Comparison of ENCODE assay signal across 1 cellular context in genomic region chr20:18587665-18588553, GRCh38.
TF ChIP-seq lines count a peak whose summit lies in the region.

Gene DTD1 (plus strand): TSS chr20:18588054. CDS start chr20:18588073, 19 bp downstream.

TF ChIP-seq in HEK293, 187 proteins besides CTCF, POLR2A, EP300 and RAD21 (continued from another document):
- TF ChIP-seq, protein P1, sequence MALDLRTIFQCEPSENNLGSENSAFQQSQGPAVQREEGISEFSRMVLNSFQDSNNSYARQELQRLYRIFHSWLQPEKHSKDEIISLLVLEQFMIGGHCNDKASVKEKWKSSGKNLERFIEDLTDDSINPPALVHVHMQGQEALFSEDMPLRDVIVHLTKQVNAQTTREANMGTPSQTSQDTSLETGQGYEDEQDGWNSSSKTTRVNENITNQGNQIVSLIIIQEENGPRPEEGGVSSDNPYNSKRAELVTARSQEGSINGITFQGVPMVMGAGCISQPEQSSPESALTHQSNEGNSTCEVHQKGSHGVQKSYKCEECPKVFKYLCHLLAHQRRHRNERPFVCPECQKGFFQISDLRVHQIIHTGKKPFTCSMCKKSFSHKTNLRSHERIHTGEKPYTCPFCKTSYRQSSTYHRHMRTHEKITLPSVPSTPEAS (tag by site-specific recombination; IDR thresholded peaks at IDR 0.05) = no peak
- no peak for TF ChIP-seq ZNF398 (tag by site-specific recombination; IDR thresholded peaks at IDR 0.05)
- TF ChIP-seq KLF1 (tag by site-specific recombination; IDR thresholded peaks at IDR 0.05) = peak; percentile 94
- TF ChIP-seq ZNF202 (tag by site-specific recombination; IDR thresholded peaks at IDR 0.05; ENCODE audit: borderline replicate concordance) = peak; percentile 34; the same call in 1 of the 2 replicates
- TF ChIP-seq MEIS1 (CRISPR knock-in tag; IDR thresholded peaks at IDR 0.05; ENCODE audit: borderline replicate concordance) = no peak
- TF ChIP-seq, protein P2, sequence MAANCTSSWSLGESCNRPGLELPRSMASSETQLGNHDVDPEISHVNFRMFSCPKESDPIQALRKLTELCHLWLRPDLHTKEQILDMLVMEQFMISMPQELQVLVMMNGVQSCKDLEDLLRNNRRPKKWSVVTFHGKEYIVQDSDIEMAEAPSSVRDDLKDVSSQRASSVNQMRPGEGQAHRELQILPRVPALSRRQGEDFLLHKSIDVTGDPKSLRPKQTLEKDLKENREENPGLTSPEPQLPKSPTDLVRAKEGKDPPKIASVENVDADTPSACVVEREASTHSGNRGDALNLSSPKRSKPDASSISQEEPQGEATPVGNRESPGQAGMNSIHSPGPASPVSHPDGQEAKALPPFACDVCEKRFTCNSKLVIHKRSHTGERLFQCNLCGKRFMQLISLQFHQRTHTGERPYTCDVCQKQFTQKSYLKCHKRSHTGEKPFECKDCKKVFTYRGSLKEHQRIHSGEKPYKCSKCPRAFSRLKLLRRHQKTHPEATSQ (tag by site-specific recombination; IDR thresholded peaks at IDR 0.05) = no peak
- TF ChIP-seq ZXDB (tag by site-specific recombination; IDR thresholded peaks at IDR 0.05) = peak; percentile 18; the same call in 1 of the 2 replicates
- no peak for TF ChIP-seq ZNF514 (tag by site-specific recombination; IDR thresholded peaks at IDR 0.05)
- TF ChIP-seq BCL11A (tag by site-specific recombination; IDR thresholded peaks at IDR 0.05; ENCODE audit: low read depth) = 0 out of 2 replicates have a peak, but pooled peaks have one; percentile 9
- no peak for TF ChIP-seq ZIC2 (tag by site-specific recombination; IDR thresholded peaks at IDR 0.05)
- peak; percentile 52; the same call in 1 of the 2 replicates for TF ChIP-seq ZNF692 (tag by site-specific recombination; IDR thresholded peaks at IDR 0.05)
- peak; percentile 92 for TF ChIP-seq KLF8 (tag by site-specific recombination; IDR thresholded peaks at IDR 0.05)
TF ChIP-seq in HEK293: peak in this region for 46.
